In the genomic region with DNA sequence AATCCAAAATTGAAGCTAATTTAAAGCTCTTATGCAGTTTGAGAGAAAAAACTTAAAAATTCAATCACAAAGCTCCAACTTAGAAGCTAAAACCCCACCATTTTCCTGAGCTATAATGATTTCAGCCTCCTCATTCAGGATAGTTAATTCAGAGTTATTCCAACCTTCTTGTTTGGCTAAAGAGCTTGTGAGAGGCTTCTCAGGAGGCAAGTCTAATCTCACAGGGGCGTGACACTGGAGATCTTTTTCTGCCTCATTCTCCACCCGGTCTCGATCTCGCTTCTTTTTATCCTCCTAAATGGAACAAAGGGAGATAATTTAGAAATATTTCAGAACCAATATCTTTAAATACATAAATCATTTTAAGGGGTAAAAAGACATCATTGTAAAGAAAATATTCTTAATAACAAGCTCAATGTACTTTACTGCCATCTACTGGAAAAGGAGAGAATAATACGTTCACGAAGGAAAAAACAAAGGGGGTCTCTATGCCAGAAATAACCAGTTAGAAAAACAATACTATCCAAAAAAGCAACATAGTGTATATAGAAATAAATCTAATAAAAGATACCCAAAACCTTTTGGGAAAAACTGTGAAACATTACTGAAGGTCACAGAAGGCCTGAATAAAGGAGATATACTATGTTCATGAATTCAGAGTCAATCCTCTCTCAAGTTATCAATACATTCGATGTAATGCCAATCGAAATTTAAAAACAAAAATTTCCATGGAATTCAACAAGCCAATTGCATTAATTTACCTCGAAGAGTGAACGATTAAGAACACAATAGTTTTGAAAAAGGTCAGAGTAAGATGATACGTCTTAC, we compare ENCODE assay signal across 9 cellular contexts. TPM values are rescaled to one million over a fixed set of nuclear protein-coding genes. Genes with fewer than 3 reads are reported as not detected.
DNase-seq lines count a peak whose midpoint lies in the region; ATAC-seq and TF ChIP-seq lines count a peak whose summit lies in the region.
"Had no signal": no experiment of that assay in that cellular context is flagged by ENCODE, and none has a peak within 500 bp of the region (broad histone marks: within the 10 kb centered on the region; RNA-seq: fewer than 3 reads in every experiment).

No MANE protein-coding gene starts in this region.

- no peak overlapping the region for H3K27ac ChIP-seq in CD8-positive, alpha-beta memory T cell (ENCODE audit: low read depth, low read length)

- H3K27me3 Mint-ChIP-seq in CD8-positive, alpha-beta memory T cell, result no peaks in the 10 kb centered on the region
- H3K27me3 Mint-ChIP-seq in mesothelial cell of epicardium (ENCODE audit: low read depth), result no peaks in the 10 kb centered on the region
- H3K27me3 Mint-ChIP-seq: dendritic cell treated with granulocyte-macrophage colony-stimulating factor and Interleukin-4, amounts not matched to agents 40 ng/mL and 50 ng/mL, for 4 days had no signal

- H3K9me3 Mint-ChIP-seq in CD8-positive, alpha-beta memory T cell, result no peaks in the 10 kb centered on the region
- H3K9me3 Mint-ChIP-seq in mesothelial cell of epicardium, result peaks cover 6% of the 10 kb centered on the region
- H3K9me3 Mint-ChIP-seq: dendritic cell treated with granulocyte-macrophage colony-stimulating factor and Interleukin-4, amounts not matched to agents 40 ng/mL and 50 ng/mL, for 4 days had no signal

- H3K4me1 Mint-ChIP-seq in CD8-positive, alpha-beta memory T cell, result peaks cover 12 to 48% (median 33%) of the 10 kb centered on the region in 3 donors
- H3K4me1 Mint-ChIP-seq in mesothelial cell of epicardium, result no peaks in the 10 kb centered on the region

- no peaks in the 10 kb centered on the region for H3K27me3 ChIP-seq in CD8-positive, alpha-beta memory T cell (ENCODE audit: insufficient read depth, low read length, poor library complexity, severe bottlenecking)

- TF ChIP-seq CTCF in astrocyte of the spinal cord (IDR thresholded peaks at IDR 0.05; ENCODE audit: low read depth, low read length) (peak; percentile 50), mesothelial cell of epicardium (IDR thresholded peaks at IDR 0.05; ENCODE audit: unreplicated experiment) (peak; percentile 54)

- H3K9me3 ChIP-seq in CD8-positive, alpha-beta memory T cell (ENCODE audit: low read length), result no peaks in the 10 kb centered on the region

- peaks cover 3 to 71% (median 17%) of the 10 kb centered on the region in 3 donors for H3K36me3 Mint-ChIP-seq in CD8-positive, alpha-beta memory T cell
- peaks cover 30% of the 10 kb centered on the region for H3K36me3 Mint-ChIP-seq in mesothelial cell of epicardium

- H3K4me3 Mint-ChIP-seq in CD8-positive, alpha-beta memory T cell, result no peak overlapping the region
- no peak overlapping the region for H3K4me3 Mint-ChIP-seq in mesothelial cell of epicardium
- H3K4me3 Mint-ChIP-seq: dendritic cell treated with granulocyte-macrophage colony-stimulating factor and Interleukin-4, amounts not matched to agents 40 ng/mL and 50 ng/mL, for 4 days had no signal

- CTCF ChIA-PET in CD8-positive, alpha-beta memory T cell (lab: Charles Lee), result interaction anchor here (0.7 to 7.3 kb wide), 33 partner anchors 12 to 452 kb away, joined by 3 to 60 read pairs (median 3); a partner anchor contains a TSS

- POLR2A ChIA-PET in CD8-positive, alpha-beta memory T cell (lab: Charles Lee), result interaction anchor here (0.6 to 0.9 kb wide), 2 partner anchors 28 to 318 kb away, joined by 3 to 6 read pairs; no protein-coding TSS in a partner anchor

- no peak overlapping the region for H3K4me3 ChIP-seq in CD8-positive, alpha-beta memory T cell (ENCODE audit: low read length)
- H3K4me3 ChIP-seq in astrocyte of the spinal cord (ENCODE audit: low read depth, low read length), result no peak overlapping the region

- ATAC-seq in HG03457 (IDR thresholded peaks at IDR 0.05; ENCODE audit: unreplicated experiment) (no peak), HG02884 (IDR thresholded peaks at IDR 0.05; ENCODE audit: unreplicated experiment) (no peak), GM21423 (IDR thresholded peaks at IDR 0.05; ENCODE audit: unreplicated experiment) (no peak)

- H3K36me3 ChIP-seq in CD8-positive, alpha-beta memory T cell (ENCODE audit: insufficient read depth, low read length), result peaks cover 33% of the 10 kb centered on the region

- in situ Hi-C loops in KBM-7 (cut with MboI; ENCODE audit: low pct_unique_long_range_greater_than_20kb, low sequenced_read_pairs) (no loop called here), astrocyte of the spinal cord (cut with HindIII; ENCODE audit: low sequenced_read_pairs) (no loop called here)

- H3K27ac Mint-ChIP-seq in CD8-positive, alpha-beta memory T cell, result peak overlapping the region in 6 of 8 donors; percentile 0 to 91 (median 39)
- no peak overlapping the region for H3K27ac Mint-ChIP-seq in mesothelial cell of epicardium
- H3K27ac Mint-ChIP-seq: dendritic cell treated with granulocyte-macrophage colony-stimulating factor and Interleukin-4, amounts not matched to agents 40 ng/mL and 50 ng/mL, for 4 days had no signal

- H3K4me1 ChIP-seq in CD8-positive, alpha-beta memory T cell (ENCODE audit: insufficient read depth, low read length), result peaks cover 15% of the 10 kb centered on the region

- DNase-seq in CD8-positive, alpha-beta memory T cell, result peak in 2 of 5 donors; percentile 35 to 51
- DNase-seq in KBM-7 (peak; percentile 45), astrocyte of the spinal cord (ENCODE audit: low read depth, low spot score) (no peak), mesothelial cell of epicardium (ENCODE audit: low spot score in 2 of 2, unreplicated experiment in 2 of 2) (no peak), NCI-H1930 (lab: John Stamatoyannopoulos, UW) (no peak)

RNA-seq across cellular contexts. Expression of a gene that starts 13.9 kb away (rescaled TPM):
- total RNA-seq in CD8-positive, alpha-beta memory T cell, result 100 to 1,000 TPM; 101 to 103 TPM
- 55.7 TPM for polyA plus RNA-seq in CD8-positive, alpha-beta memory T cell
- 76.8 to 87.4 TPM (median 84.2 TPM) in 3 replicates for total RNA-seq in mesothelial cell of epicardium
